ENCODE assay signal across 2 cellular contexts in the genomic region with DNA sequence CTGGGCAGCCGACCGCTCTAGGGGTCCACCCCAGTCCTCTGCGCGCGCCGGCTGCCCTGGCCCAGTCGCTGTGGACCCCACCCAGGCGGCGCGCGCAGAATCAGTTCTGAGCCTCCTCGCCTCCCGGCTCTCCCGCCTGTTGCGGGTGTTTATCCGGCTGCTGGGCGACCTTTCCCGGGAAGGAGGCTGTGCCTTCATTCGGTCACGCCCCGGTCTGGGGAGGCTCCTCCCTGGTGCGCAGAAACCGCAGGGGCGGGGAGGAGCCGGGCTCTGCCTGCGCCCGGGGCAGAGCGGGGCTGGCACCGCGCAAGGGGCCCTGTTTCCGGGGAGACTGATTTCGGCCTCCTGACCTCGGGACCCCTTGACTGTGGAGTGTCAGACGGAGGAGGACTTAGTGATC.
TF ChIP-seq lines count a peak whose summit lies in the region.

No MANE protein-coding gene starts in this region.

TF ChIP-seq in SK-N-SH, 30 proteins besides CTCF, POLR2A, EP300 and RAD21 (continued from another document):
- no peak for TF ChIP-seq ZBTB33 (IDR thresholded peaks at IDR 0.05; ENCODE audit: borderline replicate concordance, low read depth)
- TF ChIP-seq FOSL2 (IDR thresholded peaks at IDR 0.05; ENCODE audit: borderline replicate concordance, low read depth): no peak
- no peak for TF ChIP-seq GATA2 (CRISPR knock-in tag; IDR thresholded peaks at IDR 0.05)
- TF ChIP-seq FOXM1 (IDR thresholded peaks at IDR 0.05; ENCODE audit: low read depth): no peak
- TF ChIP-seq ELF1 (IDR thresholded peaks at IDR 0.05): no peak
- TF ChIP-seq NFIC (IDR thresholded peaks at IDR 0.05; ENCODE audit: borderline replicate concordance): no peak

TF ChIP-seq in SK-N-SH treated with all-trans-retinoic acid at 6 μM for 48 hours, 23 proteins besides CTCF, POLR2A, EP300 and RAD21 (continued from another document):
- TF ChIP-seq ARNTL (CRISPR knock-in tag; IDR thresholded peaks at IDR 0.05; ENCODE audit: borderline replicate concordance, low read depth) (no peak), OSR1 (CRISPR knock-in tag; IDR thresholded peaks at IDR 0.05) (no peak), GLIS3 (CRISPR knock-in tag; IDR thresholded peaks at IDR 0.05) (no peak), ESRRG (CRISPR knock-in tag; IDR thresholded peaks at IDR 0.05) (no peak)
- TF ChIP-seq, protein P1, sequence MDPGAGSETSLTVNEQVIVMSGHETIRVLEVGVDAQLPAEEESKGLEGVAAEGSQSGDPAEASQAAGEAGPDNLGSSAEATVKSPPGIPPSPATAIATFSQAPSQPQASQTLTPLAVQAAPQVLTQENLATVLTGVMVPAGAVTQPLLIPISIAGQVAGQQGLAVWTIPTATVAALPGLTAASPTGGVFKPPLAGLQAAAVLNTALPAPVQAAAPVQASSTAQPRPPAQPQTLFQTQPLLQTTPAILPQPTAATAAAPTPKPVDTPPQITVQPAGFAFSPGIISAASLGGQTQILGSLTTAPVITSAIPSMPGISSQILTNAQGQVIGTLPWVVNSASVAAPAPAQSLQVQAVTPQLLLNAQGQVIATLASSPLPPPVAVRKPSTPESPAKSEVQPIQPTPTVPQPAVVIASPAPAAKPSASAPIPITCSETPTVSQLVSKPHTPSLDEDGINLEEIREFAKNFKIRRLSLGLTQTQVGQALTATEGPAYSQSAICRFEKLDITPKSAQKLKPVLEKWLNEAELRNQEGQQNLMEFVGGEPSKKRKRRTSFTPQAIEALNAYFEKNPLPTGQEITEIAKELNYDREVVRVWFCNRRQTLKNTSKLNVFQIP (CRISPR knock-in tag; IDR thresholded peaks at IDR 0.05; ENCODE audit: borderline replicate concordance, low read depth): no peak
- TF ChIP-seq, protein P2, sequence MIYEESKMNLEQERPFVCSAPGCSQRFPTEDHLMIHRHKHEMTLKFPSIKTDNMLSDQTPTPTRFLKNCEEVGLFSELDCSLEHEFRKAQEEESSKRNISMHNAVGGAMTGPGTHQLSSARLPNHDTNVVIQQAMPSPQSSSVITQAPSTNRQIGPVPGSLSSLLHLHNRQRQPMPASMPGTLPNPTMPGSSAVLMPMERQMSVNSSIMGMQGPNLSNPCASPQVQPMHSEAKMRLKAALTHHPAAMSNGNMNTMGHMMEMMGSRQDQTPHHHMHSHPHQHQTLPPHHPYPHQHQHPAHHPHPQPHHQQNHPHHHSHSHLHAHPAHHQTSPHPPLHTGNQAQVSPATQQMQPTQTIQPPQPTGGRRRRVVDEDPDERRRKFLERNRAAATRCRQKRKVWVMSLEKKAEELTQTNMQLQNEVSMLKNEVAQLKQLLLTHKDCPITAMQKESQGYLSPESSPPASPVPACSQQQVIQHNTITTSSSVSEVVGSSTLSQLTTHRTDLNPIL (CRISPR knock-in tag; IDR thresholded peaks at IDR 0.05; ENCODE audit: low read depth): no peak
